Comparison of ENCODE assay signal across 8 cellular contexts in the genomic region with DNA sequence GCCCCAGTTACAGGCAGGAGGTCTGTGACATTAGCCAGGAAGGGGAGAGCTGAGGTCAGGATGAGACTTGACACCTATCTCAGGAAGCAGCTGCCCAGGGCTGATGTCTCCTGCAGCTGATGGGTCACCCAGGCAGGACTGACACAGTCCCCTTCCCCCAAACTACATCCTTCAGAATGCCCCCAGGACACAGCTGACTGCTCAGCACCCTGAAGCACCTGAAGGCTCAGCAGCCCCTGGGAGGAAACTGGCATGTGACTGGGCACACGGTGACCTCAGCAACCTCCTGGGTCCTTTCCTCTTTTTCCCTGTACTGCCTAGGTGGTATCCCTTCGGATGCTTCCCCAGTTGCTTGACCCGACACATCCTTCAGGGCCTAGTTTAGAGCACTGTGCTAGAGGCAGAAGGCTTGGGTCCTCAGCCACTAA. TPM values are rescaled to one million over a fixed set of nuclear protein-coding genes. Genes with fewer than 3 reads are reported as not detected.
A peak's percentile ranks its signal among the peaks of the same experiment; 100 is the strongest.
DNase-seq lines count a peak whose midpoint lies in the region; ATAC-seq, FAIRE-seq and TF ChIP-seq lines count a peak whose summit lies in the region.

No MANE protein-coding gene starts in this region.

- no peak for TF ChIP-seq RAD21 in A549 (conservative IDR thresholded peaks at IDR 0.05 in 1 of 2, IDR thresholded peaks at IDR 0.05 in 1 of 2)

- H3K27me3 ChIP-seq in KMS-11 (ENCODE audit: insufficient read depth, low read depth) (no peaks in the 10 kb centered on the region), muscle layer of duodenum (ENCODE audit: low read depth, low read length) (no peaks in the 10 kb centered on the region)

- CTCF ChIA-PET in A549 (lab: Yijun Ruan, JAX), result interaction anchor here (0.7 to 8.9 kb wide), 6 partner anchors 9 to 425 kb away, joined by 3 to 82 read pairs (median 10); a partner anchor contains a TSS

- no peaks in the 10 kb centered on the region for H4K20me1 ChIP-seq in KMS-11 (ENCODE audit: insufficient read depth)

- H3K9me3 ChIP-seq in A549, result no peaks in the 10 kb centered on the region
- H3K9me3 ChIP-seq in muscle layer of duodenum (ENCODE audit: control insufficient read depth in 1 of 2, low read length in 2 of 2), result no peaks in the 10 kb centered on the region

- H3K4me1 ChIP-seq in A549, result peaks cover 71% of the 10 kb centered on the region
- H3K4me1 ChIP-seq in KMS-11 (ENCODE audit: low read depth, poor library complexity, severe bottlenecking), result peaks cover 50% of the 10 kb centered on the region
- H3K4me1 ChIP-seq in muscle layer of duodenum (ENCODE audit: control insufficient read depth in 1 of 2, insufficient read depth in 2 of 2, low read length in 2 of 2), result peaks cover 30 to 35% of the 10 kb centered on the region in 2 donors

- ATAC-seq in A549 (no peak), HG03108 (IDR thresholded peaks at IDR 0.05; ENCODE audit: unreplicated experiment) (no peak), GM21737 (IDR thresholded peaks at IDR 0.05; ENCODE audit: unreplicated experiment) (no peak)

- TF ChIP-seq CTCF in A549 (IDR thresholded peaks at IDR 0.05), result no peak
- TF ChIP-seq CTCF in KMS-11 (conservative IDR thresholded peaks at IDR 0.05; ENCODE audit: low read depth, low read length), result no peak

- no peak for FAIRE-seq in A549 (lab: Jason Lieb, UNC)

- H3K4me2 ChIP-seq in A549 (peak overlapping the region; percentile 98), KMS-11 (peak overlapping the region; percentile 79)

- DNase-seq in A549 (ENCODE audit: low read depth in 1 of 2, low spot score in 1 of 2) (no peak), GF-D8 (lab: John Stamatoyannopoulos, UW) (no peak), inferior parietal cortex (ENCODE audit: extremely low spot score) (no peak)

- no peak overlapping the region for H3K9ac ChIP-seq in KMS-11

- POLR2A ChIA-PET in A549 (lab: Yijun Ruan, JAX), result interaction anchor here (2.8 to 3.8 kb wide), 3 partner anchors 10 to 17 kb away, joined by 9 to 46 read pairs (median 35); a partner anchor contains a TSS

- TF ChIP-seq EP300 in A549 (IDR thresholded peaks at IDR 0.05), result no peak

- 86% methylated on average over 3 of the region's 3 CpGs for WGBS in A549 (ENCODE audit: missing lambda C conversion rate)

- H3K36me3 ChIP-seq in KMS-11 (ENCODE audit: insufficient read depth) (no peaks in the 10 kb centered on the region), muscle layer of duodenum (ENCODE audit: control insufficient read depth in 1 of 2, insufficient read depth in 2 of 2, low read length in 2 of 2) (no peaks in the 10 kb centered on the region)

- H3K4me3 ChIP-seq in A549 (peak overlapping the region; percentile 86; the same call in 2 of the 3 replicates), KMS-11 (IDR thresholded peaks at IDR 0.05; ENCODE audit: insufficient read depth, low read depth, low read length) (no peak overlapping the region), muscle layer of duodenum (ENCODE audit: low read depth in 1 of 2, low read length in 2 of 2) (peak overlapping the region; percentile 79 to 84)

- H3K79me2 ChIP-seq in KMS-11 (ENCODE audit: insufficient read depth, low read depth), result no peaks in the 10 kb centered on the region; the same call in none of the 2 replicates

- no peak for TF ChIP-seq POLR2A in A549 (IDR thresholded peaks at IDR 0.05; ENCODE audit: low read length)

- H3K27ac ChIP-seq in A549, result peak overlapping the region; percentile 92 to 96; a peak in 5 of 6 replicates
- no peak overlapping the region for H3K27ac ChIP-seq in KMS-11
- H3K27ac ChIP-seq in cingulate gyrus (ENCODE audit: low read depth, low read length), result peak overlapping the region; percentile 81
- peak overlapping the region; percentile 98 for H3K27ac ChIP-seq in muscle layer of duodenum (ENCODE audit: low read length)

- H2AFZ ChIP-seq in KMS-11 (ENCODE audit: low read depth), result no peak overlapping the region

TF ChIP-seq in A549, 52 proteins besides CTCF, POLR2A, EP300 and RAD21:
- no peak for TF ChIP-seq ZSCAN20 (CRISPR knock-in tag; IDR thresholded peaks at IDR 0.05)
- no peak for TF ChIP-seq RNF2 (IDR thresholded peaks at IDR 0.05; ENCODE audit: borderline replicate concordance, low read depth)
- TF ChIP-seq NPAS2 (CRISPR knock-in tag; IDR thresholded peaks at IDR 0.05; ENCODE audit: borderline replicate concordance), result no peak
- no peak for TF ChIP-seq FOSB (CRISPR knock-in tag; IDR thresholded peaks at IDR 0.05)
- no peak for TF ChIP-seq PHF8 (IDR thresholded peaks at IDR 0.05; ENCODE audit: borderline replicate concordance, low read depth)
- TF ChIP-seq CEBPB (IDR thresholded peaks at IDR 0.05), result no peak
- TF ChIP-seq, protein P1, sequence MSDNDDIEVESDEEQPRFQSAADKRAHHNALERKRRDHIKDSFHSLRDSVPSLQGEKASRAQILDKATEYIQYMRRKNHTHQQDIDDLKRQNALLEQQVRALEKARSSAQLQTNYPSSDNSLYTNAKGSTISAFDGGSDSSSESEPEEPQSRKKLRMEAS (IDR thresholded peaks at IDR 0.05), result no peak
- TF ChIP-seq MYC (IDR thresholded peaks at IDR 0.05; ENCODE audit: borderline replicate concordance, low read length), result no peak
- TF ChIP-seq JUNB (IDR thresholded peaks at IDR 0.05), result no peak
- TF ChIP-seq RCOR1 (IDR thresholded peaks at IDR 0.05; ENCODE audit: low read depth, low read length), result no peak
- TF ChIP-seq, protein P2, sequence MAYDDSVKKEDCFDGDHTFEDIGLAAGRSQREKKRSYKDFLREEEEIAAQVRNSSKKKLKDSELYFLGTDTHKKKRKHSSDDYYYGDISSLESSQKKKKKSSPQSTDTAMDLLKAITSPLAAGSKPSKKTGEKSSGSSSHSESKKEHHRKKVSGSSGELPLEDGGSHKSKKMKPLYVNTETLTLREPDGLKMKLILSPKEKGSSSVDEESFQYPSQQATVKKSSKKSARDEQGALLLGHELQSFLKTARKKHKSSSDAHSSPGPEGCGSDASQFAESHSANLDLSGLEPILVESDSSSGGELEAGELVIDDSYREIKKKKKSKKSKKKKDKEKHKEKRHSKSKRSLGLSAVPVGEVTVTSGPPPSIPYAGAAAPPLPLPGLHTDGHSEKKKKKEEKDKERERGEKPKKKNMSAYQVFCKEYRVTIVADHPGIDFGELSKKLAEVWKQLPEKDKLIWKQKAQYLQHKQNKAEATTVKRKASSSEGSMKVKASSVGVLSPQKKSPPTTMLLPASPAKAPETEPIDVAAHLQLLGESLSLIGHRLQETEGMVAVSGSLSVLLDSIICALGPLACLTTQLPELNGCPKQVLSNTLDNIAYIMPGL (CRISPR knock-in tag; IDR thresholded peaks at IDR 0.05; ENCODE audit: borderline replicate concordance), result no peak
- no peak for TF ChIP-seq KDM5A (IDR thresholded peaks at IDR 0.05)
- no peak for TF ChIP-seq NR3C1 (IDR thresholded peaks at IDR 0.05)
- no peak for TF ChIP-seq BHLHE40 (IDR thresholded peaks at IDR 0.05; ENCODE audit: low read depth, low read length)
- TF ChIP-seq, protein P3, sequence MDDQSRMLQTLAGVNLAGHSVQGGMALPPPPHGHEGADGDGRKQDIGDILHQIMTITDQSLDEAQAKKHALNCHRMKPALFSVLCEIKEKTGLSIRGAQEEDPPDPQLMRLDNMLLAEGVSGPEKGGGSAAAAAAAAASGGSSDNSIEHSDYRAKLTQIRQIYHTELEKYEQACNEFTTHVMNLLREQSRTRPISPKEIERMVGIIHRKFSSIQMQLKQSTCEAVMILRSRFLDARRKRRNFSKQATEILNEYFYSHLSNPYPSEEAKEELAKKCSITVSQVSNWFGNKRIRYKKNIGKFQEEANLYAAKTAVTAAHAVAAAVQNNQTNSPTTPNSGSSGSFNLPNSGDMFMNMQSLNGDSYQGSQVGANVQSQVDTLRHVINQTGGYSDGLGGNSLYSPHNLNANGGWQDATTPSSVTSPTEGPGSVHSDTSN (IDR thresholded peaks at IDR 0.05), result no peak
- TF ChIP-seq SREBF2 (IDR thresholded peaks at IDR 0.05), result no peak
- no peak for TF ChIP-seq MAZ (IDR thresholded peaks at IDR 0.05; ENCODE audit: borderline replicate concordance, low read depth, low read length)
- TF ChIP-seq GATA3 (IDR thresholded peaks at IDR 0.05; ENCODE audit: borderline replicate concordance), result no peak
- TF ChIP-seq RARB (CRISPR knock-in tag; IDR thresholded peaks at IDR 0.05), result no peak
- TF ChIP-seq ESRRA (IDR thresholded peaks at IDR 0.05; ENCODE audit: borderline replicate concordance, low read length), result no peak

RNA-seq across cellular contexts. Expression of a gene that starts 1.9 kb away (rescaled TPM):
- polyA plus RNA-seq in A549 (2011; rRNA removed), result 27.4 and 29.0 TPM in 2 replicates
- 13.1 and 17.7 TPM in 2 replicates for polyA plus RNA-seq in A549 (2012; cell fraction: cytosol; rRNA removed)
- polyA plus RNA-seq in A549 (2012; cell fraction: nucleus; rRNA removed), result 12.6 and 21.5 TPM in 2 replicates
- 35.6 to 40.2 TPM (median 39.2 TPM) in 3 replicates for polyA plus RNA-seq in A549 (2017; fragmentation: RNase III; extraction: RNeasy Plus Mini Kit Qiagen cat#74134 plus additional on column Dnase treatment)
- 43.3 and 43.7 TPM in 2 replicates for polyA minus RNA-seq in A549 (2011; rRNA and poly(A)+ RNA removed)

RNA-seq across cellular contexts. Expression of a gene that starts 16.7 kb away (rescaled TPM):
- polyA plus RNA-seq in A549 (2011; rRNA removed), result 27.6 and 30.5 TPM in 2 replicates
- 46.0 and 62.2 TPM in 2 replicates for polyA plus RNA-seq in A549 (2012; cell fraction: cytosol; rRNA removed)
- 54.1 and 71.4 TPM in 2 replicates for polyA plus RNA-seq in A549 (2012; cell fraction: nucleus; rRNA removed)
- polyA plus RNA-seq in A549 (2017; fragmentation: RNase III; extraction: RNeasy Plus Mini Kit Qiagen cat#74134 plus additional on column Dnase treatment), result 20.2 to 20.5 TPM (median 20.2 TPM) in 3 replicates
- 47.1 and 63.5 TPM in 2 replicates for polyA minus RNA-seq in A549 (2011; rRNA and poly(A)+ RNA removed)

RNA-seq across cellular contexts. Expression of a gene that starts 31.8 kb away (rescaled TPM):
- polyA plus RNA-seq in A549 (2011; rRNA removed) (not detected in 2 replicates), A549 (2017; fragmentation: RNase III; extraction: RNeasy Plus Mini Kit Qiagen cat#74134 plus additional on column Dnase treatment) (not detected in 3 replicates)
- not detected in 2 replicates for polyA plus RNA-seq in A549 (2012; cell fraction: cytosol; rRNA removed)
- polyA plus RNA-seq in A549 (2012; cell fraction: nucleus; rRNA removed), result not detected in 2 replicates
- not detected in 2 replicates for polyA minus RNA-seq in A549 (2011; rRNA and poly(A)+ RNA removed)

RNA-seq across cellular contexts. Expression of a gene that starts 38.2 kb away (rescaled TPM):
- polyA plus RNA-seq in A549 (2011; rRNA removed) (0.04 TPM in 1 of 2 replicates, not detected in the other), A549 (2017; fragmentation: RNase III; extraction: RNeasy Plus Mini Kit Qiagen cat#74134 plus additional on column Dnase treatment) (0.05 to 0.08 TPM (median 0.05 TPM) in 3 replicates)
- polyA plus RNA-seq in A549 (2012; cell fraction: cytosol; rRNA removed), result 0.14 and 0.17 TPM in 2 replicates
- polyA plus RNA-seq in A549 (2012; cell fraction: nucleus; rRNA removed), result 0.37 and 0.49 TPM in 2 replicates
- polyA minus RNA-seq in A549 (2011; rRNA and poly(A)+ RNA removed), result not detected in 2 replicates

RNA-seq across cellular contexts. Expression of a gene that starts 39.7 kb away (rescaled TPM):
- not detected in 2 replicates for polyA plus RNA-seq in A549 (2011; rRNA removed)
- polyA plus RNA-seq in A549 (2012; cell fraction: cytosol; rRNA removed), result 0.01 TPM in 1 of 2 replicates, not detected in the other
- not detected in 2 replicates for polyA plus RNA-seq in A549 (2012; cell fraction: nucleus; rRNA removed)
- not detected in 3 replicates for polyA plus RNA-seq in A549 (2017; fragmentation: RNase III; extraction: RNeasy Plus Mini Kit Qiagen cat#74134 plus additional on column Dnase treatment)
- not detected in 2 replicates for polyA minus RNA-seq in A549 (2011; rRNA and poly(A)+ RNA removed)
